8 cellular contexts compared by ENCODE assay signal in the genomic region with DNA sequence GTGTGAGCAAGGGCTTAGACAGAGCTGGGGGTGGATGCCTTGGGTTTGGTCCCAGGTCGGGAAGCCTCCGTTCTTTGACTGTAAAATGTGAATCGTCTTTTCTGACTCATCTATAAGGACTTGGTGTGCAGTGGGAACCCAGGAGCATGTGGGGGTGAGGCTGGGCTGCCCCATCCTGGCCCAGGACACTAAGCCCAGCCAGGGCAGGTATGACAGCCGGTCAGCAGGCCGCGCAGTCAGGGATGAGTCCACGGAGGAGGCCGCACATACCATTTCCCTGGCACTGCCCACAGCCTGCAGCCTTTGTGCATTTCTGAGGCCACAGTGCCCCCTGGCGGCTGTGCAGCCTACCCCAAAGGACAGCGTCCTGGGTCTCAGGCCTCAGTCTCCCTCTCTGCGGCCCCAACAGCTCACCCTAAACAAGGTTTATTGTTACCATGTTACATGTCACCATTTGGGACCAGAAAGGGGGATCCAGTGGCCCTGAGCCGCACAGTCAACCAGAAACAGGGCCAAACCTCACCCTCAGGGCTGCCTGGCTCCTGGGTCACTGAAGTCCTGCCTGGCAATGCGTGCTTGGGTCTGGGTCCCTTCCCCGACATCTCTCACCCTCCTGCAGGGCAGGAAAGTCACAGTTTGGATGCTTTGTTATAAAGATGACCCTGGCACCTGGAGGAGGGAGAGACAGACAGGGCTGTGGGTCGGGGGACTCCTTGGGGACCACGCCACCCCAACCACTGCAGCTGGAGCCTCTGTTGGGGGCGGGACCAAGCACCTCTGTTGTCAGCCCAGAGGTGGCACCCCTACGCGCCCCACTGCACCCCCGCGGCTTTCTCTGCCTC. TPM values are rescaled to one million over a fixed set of nuclear protein-coding genes. Genes with fewer than 3 reads are reported as not detected.
DNase-seq lines count a peak whose midpoint lies in the region; ATAC-seq, FAIRE-seq and TF ChIP-seq lines count a peak whose summit lies in the region.

No MANE protein-coding gene starts in this region.

- H3K9me3 ChIP-seq in HepG2 (ENCODE audit: low read length) = no peaks in the 10 kb centered on the region

- TF ChIP-seq EP300 in HepG2 (IDR thresholded peaks at IDR 0.05; ENCODE audit: low read depth in 2 of 2, low read length in 2 of 2) (no peak), HepG2 (CRISPR knock-in tag; IDR thresholded peaks at IDR 0.05; ENCODE audit: borderline replicate concordance) (no peak)

- peak overlapping the region; percentile 11; the same call in 1 of the 2 replicates for H3K9ac ChIP-seq in HepG2 (ENCODE audit: insufficient read depth, low read depth, low read length)

- WGBS in HepG2 (ENCODE audit: low lambda C conversion rate) = 37% methylated on average over 7 of the region's 21 CpGs

- H3K4me1 ChIP-seq in HepG2 (ENCODE audit: insufficient read depth, low read length) = peaks cover 45% of the 10 kb centered on the region

- no TSS peak for BruUV-seq in HepG2 (replicated peaks; lab: Mats Ljungman, UMichigan)

- H3K27me3 ChIP-seq in HepG2 (ENCODE audit: control insufficient read depth in 1 of 2, insufficient read depth in 2 of 2, low read length in 2 of 2) = no peaks in the 10 kb centered on the region; a peak in 1 of 5 replicates

- H3K27ac Mint-ChIP-seq in activated CD4-positive, alpha-beta T cell treated with anti-CD3 and anti-CD28 coated beads, Interleukin-2, amount 10 ng/mL, durations not matched to agents 7 days and 5 days = no peak overlapping the region

- H3K9me3 Mint-ChIP-seq in activated CD4-positive, alpha-beta T cell treated with anti-CD3 and anti-CD28 coated beads, Interleukin-2, amount 10 ng/mL, durations not matched to agents 7 days and 5 days = no peaks in the 10 kb centered on the region

- H3K27me3 Mint-ChIP-seq in activated CD4-positive, alpha-beta T cell treated with anti-CD3 and anti-CD28 coated beads, Interleukin-2, amount 10 ng/mL, durations not matched to agents 7 days and 5 days = no peaks in the 10 kb centered on the region

- H3K79me2 ChIP-seq in HepG2 (ENCODE audit: insufficient read depth, low read length) = no peaks in the 10 kb centered on the region

- FAIRE-seq in GM18507 (lab: Jason Lieb, UNC) (peak; percentile 76), HepG2 (lab: Jason Lieb, UNC) (peak; percentile 50)

- no peaks in the 10 kb centered on the region for H4K20me1 ChIP-seq in HepG2 (ENCODE audit: insufficient read depth, low read length)

- TF ChIP-seq CTCF in AG04449 (IDR thresholded peaks at IDR 0.05; ENCODE audit: insufficient read depth, low read length, missing control alignments) (peak; percentile 88), choroid plexus epithelial cell (conservative IDR thresholded peaks at IDR 0.05; ENCODE audit: low read depth, low read length) (peak; percentile 95), HepG2 (CRISPR knock-in tag; IDR thresholded peaks at IDR 0.05) (peak; percentile 99)

- CTCF ChIA-PET in AG04449 (lab: Yijun Ruan, JAX) (interaction anchor here (0.7 to 6.2 kb wide), 34 partner anchors 8 to 1125 kb away, joined by 3 to 98 read pairs (median 4); partner anchors contain the start of gene PRKRIP1), HepG2 (lab: Yijun Ruan, JAX; ENCODE audit: low intra/inter-chr PET ratio, low total read pairs) (interaction anchor here (0.7 to 1.6 kb wide), 4 partner anchors 35 to 729 kb away, joined by 6 to 9 read pairs (median 8); no protein-coding TSS in a partner anchor)
- CTCF ChIA-PET in activated CD4-positive, alpha-beta T cell treated with anti-CD3 and anti-CD28 coated beads, Interleukin-2, amount 10 ng/mL, durations not matched to agents 7 days and 5 days (lab: Charles Lee) = interaction anchor here (0.6 to 2.7 kb wide), 8 partner anchors 11 to 730 kb away, joined by 3 to 9 read pairs (median 4); no protein-coding TSS in a partner anchor

- peak overlapping the region; percentile 81 for H3K4me2 ChIP-seq in HepG2 (ENCODE audit: low read depth, low read length)

- intact Hi-C loops in HepG2 (cut with micrococcal nuclease; ENCODE audit: unreplicated experiment) = loop anchor here (2.0 to 5.0 kb wide), 2 partner anchors 19 to 580 kb away; no protein-coding TSS in a partner anchor

- in situ Hi-C loops in HepG2 (cut with HindIII; ENCODE audit: extremely low pct_ligation_motif_present, low pct_unique_long_range_greater_than_20kb) = loop anchor here (5.0 to 25.0 kb wide), 2 partner anchors 585 to 735 kb away; no protein-coding TSS in a partner anchor

- no peaks in the 10 kb centered on the region for H3K36me3 Mint-ChIP-seq in activated CD4-positive, alpha-beta T cell treated with anti-CD3 and anti-CD28 coated beads, Interleukin-2, amount 10 ng/mL, durations not matched to agents 7 days and 5 days (ENCODE audit: low read depth)

- H3K36me3 ChIP-seq in HepG2 (replicated peaks in 1 of 2; ENCODE audit: control insufficient read depth in 1 of 2, insufficient read depth in 2 of 2, low read length in 2 of 2) = no peaks in the 10 kb centered on the region

- H3K4me3 Mint-ChIP-seq in activated CD4-positive, alpha-beta T cell treated with anti-CD3 and anti-CD28 coated beads, Interleukin-2, amount 10 ng/mL, durations not matched to agents 7 days and 5 days = no peak overlapping the region

- no peak overlapping the region for H2AFZ ChIP-seq in HepG2 (ENCODE audit: low read length)

- peak; percentile 98 for TF ChIP-seq RAD21 in HepG2 (CRISPR knock-in tag; IDR thresholded peaks at IDR 0.05)

- POLR2A ChIA-PET in AG04449 (lab: Yijun Ruan, JAX) (no interaction called here), HepG2 (lab: Yijun Ruan, JAX) (no interaction called here)
- POLR2A ChIA-PET in activated CD4-positive, alpha-beta T cell treated with anti-CD3 and anti-CD28 coated beads, Interleukin-2, amount 10 ng/mL, durations not matched to agents 7 days and 5 days (lab: Charles Lee) = no interaction called here

- H3K4me3 ChIP-seq in AG04449 (ENCODE audit: low read depth, low read length) (no peak overlapping the region), choroid plexus epithelial cell (ENCODE audit: low read depth, low read length) (no peak overlapping the region), HepG2 (replicated peaks in 1 of 3; ENCODE audit: insufficient read depth in 1 of 3, low read depth in 2 of 3, low read length in 3 of 3) (peak overlapping the region in 1 of 3 experiments; percentile 40; a peak in 1 of 6 replicates)

- H3K4me1 Mint-ChIP-seq in activated CD4-positive, alpha-beta T cell treated with anti-CD3 and anti-CD28 coated beads, Interleukin-2, amount 10 ng/mL, durations not matched to agents 7 days and 5 days = no peaks in the 10 kb centered on the region

- no peak for TF ChIP-seq POLR2A in HepG2 (IDR thresholded peaks at IDR 0.05; ENCODE audit: insufficient read depth in 1 of 2, low read depth in 2 of 2, low read length in 2 of 2)

- peak; percentile 75 for ATAC-seq in HepG2
- no peak for ATAC-seq in GM19467 (IDR thresholded peaks at IDR 0.05; ENCODE audit: unreplicated experiment)

- peak; percentile 19 for DNase-seq in AG04449 (ENCODE audit: low read depth, low spot score)
- DNase-seq in GM18507 (ENCODE audit: extremely low spot score, insufficient read length, low read depth) = peak; percentile 72
- peak; percentile 29 for DNase-seq in NCI-H2171 treated with DMSO at 0.1 percent for 48 hours (lab: John Stamatoyannopoulos, UW)
- peak; percentile 74 for DNase-seq in activated CD4-positive, alpha-beta T cell treated with anti-CD3 and anti-CD28 coated beads, Interleukin-2, amount 10 ng/mL, durations not matched to agents 7 days and 5 days
- DNase-seq in choroid plexus epithelial cell (ENCODE audit: low read depth) = peak; percentile 77
- peak; percentile 65 for DNase-seq in HepG2 (ENCODE audit: low spot score)
- DNase-seq in stimulated activated CD4-positive, alpha-beta T cell treated with anti-CD3 and anti-CD28 coated beads, Interleukin-4, amount 100 ng/mL, for 4 hours = peak; percentile 60 to 80

- no peak overlapping the region for H3K27ac ChIP-seq in HepG2 (ENCODE audit: extremely low read length, insufficient read depth, low read length)

TF ChIP-seq in HepG2, 621 proteins besides CTCF, POLR2A, EP300 and RAD21 (continues in another document):
- TF ChIP-seq, protein P1, sequence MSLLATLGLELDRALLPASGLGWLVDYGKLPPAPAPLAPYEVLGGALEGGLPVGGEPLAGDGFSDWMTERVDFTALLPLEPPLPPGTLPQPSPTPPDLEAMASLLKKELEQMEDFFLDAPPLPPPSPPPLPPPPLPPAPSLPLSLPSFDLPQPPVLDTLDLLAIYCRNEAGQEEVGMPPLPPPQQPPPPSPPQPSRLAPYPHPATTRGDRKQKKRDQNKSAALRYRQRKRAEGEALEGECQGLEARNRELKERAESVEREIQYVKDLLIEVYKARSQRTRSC (CRISPR knock-in tag; IDR thresholded peaks at IDR 0.05; ENCODE audit: low read depth) = peak; percentile 54; the same call in 1 of the 2 replicates

RNA-seq across cellular contexts. Expression of gene SH2B2, which starts 14.4 kb away (rescaled TPM):
- total RNA-seq in activated CD4-positive, alpha-beta T cell treated with anti-CD3 and anti-CD28 coated beads, Interleukin-2, amount 10 ng/mL, durations not matched to agents 7 days and 5 days = under 1 TPM; 0.12 to 0.50 TPM
- total RNA-seq in HepG2 (2016; rRNA removed; fragmentation: Illumina TruSeq; extraction: Trizol) = 0.14 and 0.46 TPM in 2 replicates
- total RNA-seq in HepG2 (2016; cell fraction: cytosol; rRNA removed; fragmentation: Illumina TruSeq; extraction: Trizol; ENCODE audit: low read depth) = 0.26 and 0.51 TPM in 2 replicates
- total RNA-seq in HepG2 (2016; cell fraction: insoluble cytoplasmic fraction; rRNA removed; fragmentation: Illumina TruSeq; extraction: Trizol) = 0.45 and 0.63 TPM in 2 replicates
- 0.46 and 0.55 TPM in 2 replicates for total RNA-seq in HepG2 (2016; cell fraction: membrane; rRNA removed; fragmentation: Illumina TruSeq; extraction: Trizol)
- not detected in 2 replicates for total RNA-seq in HepG2 (2016; cell fraction: nucleus; rRNA removed; fragmentation: Illumina TruSeq; extraction: Trizol)
- polyA plus RNA-seq in HepG2 (2011; rRNA removed) = 1.3 and 1.7 TPM in 2 replicates
- 1.7 and 2.3 TPM in 2 replicates for polyA plus RNA-seq in HepG2 (2011; cell fraction: cytosol; rRNA removed)
- polyA plus RNA-seq in HepG2 (2011; cell fraction: nucleus; rRNA removed) = 4.6 and 5.0 TPM in 2 replicates
- 1.0 and 1.2 TPM in 2 replicates for polyA plus RNA-seq in HepG2 (2012)
- polyA plus RNA-seq in HepG2 (2016; cell fraction: cytosol; fragmentation: Illumina TruSeq; extraction: Trizol; ENCODE audit: low read depth) = 0.41 and 0.54 TPM in 2 replicates
- 0.63 and 0.64 TPM in 2 replicates for polyA plus RNA-seq in HepG2 (2016; cell fraction: insoluble cytoplasmic fraction; fragmentation: Illumina TruSeq; extraction: Trizol; ENCODE audit: low read depth)
- polyA plus RNA-seq in HepG2 (2016; cell fraction: membrane; fragmentation: Illumina TruSeq; extraction: Trizol; ENCODE audit: low read depth) = 0.58 and 0.90 TPM in 2 replicates
- polyA plus RNA-seq in HepG2 (2016; cell fraction: nucleus; fragmentation: Illumina TruSeq; extraction: Trizol; ENCODE audit: insufficient read depth, low read depth) = 0.46 and 1.1 TPM in 2 replicates
- 1.5 and 3.3 TPM in 2 replicates for polyA minus RNA-seq in HepG2 (2011; rRNA and poly(A)+ RNA removed; ENCODE audit: low replicate concordance)
- polyA minus RNA-seq in HepG2 (2011; cell fraction: cytosol; rRNA and poly(A)+ RNA removed) = 1.3 and 2.5 TPM in 2 replicates
- polyA minus RNA-seq in HepG2 (2011; cell fraction: nucleus; rRNA and poly(A)+ RNA removed) = 0.90 and 1.6 TPM in 2 replicates

Comparison
In these comparisons a context has a peak if more than half of its experiments do, and no peak if none do; other contexts are left out.
1. DNase-seq: peak in every context shown above with its lines; median percentile 77 in choroid plexus epithelial cell; 74 in activated CD4-positive, alpha-beta T cell treated with anti-CD3 and anti-CD28 coated beads, Interleukin-2, amount 10 ng/mL, durations not matched to agents 7 days and 5 days; 72 in GM18507; 70 in stimulated activated CD4-positive, alpha-beta T cell treated with anti-CD3 and anti-CD28 coated beads, Interleukin-4, amount 100 ng/mL, for 4 hours; 65 in HepG2; 29 in NCI-H2171 treated with DMSO at 0.1 percent for 48 hours; 19 in AG04449.